20 cellular contexts compared by ENCODE assay signal in genomic region chr20:52411611-52412010, GRCh38.
A peak's percentile ranks its signal among the peaks of the same experiment; 100 is the strongest.
DNase-seq lines count a peak whose midpoint lies in the region; ATAC-seq lines count a peak whose summit lies in the region.
"Had no signal": no experiment of that assay in that cellular context is flagged by ENCODE, and none has a peak within 500 bp of the region (broad histone marks: within the 10 kb centered on the region; RNA-seq: fewer than 3 reads in every experiment).

No MANE protein-coding gene starts in this region.

- H3K36me3 ChIP-seq in CD8-positive, alpha-beta memory T cell (ENCODE audit: insufficient read depth, low read length): no peaks in the 10 kb centered on the region

- H3K9me3 Mint-ChIP-seq in activated CD4-positive, alpha-beta memory T cell treated with anti-CD3 and anti-CD28 coated beads, Interleukin-2, amount 10 ng/mL, durations not matched to agents 7 days and 5 days: peaks cover 5% of the 10 kb centered on the region
- peaks cover 12% of the 10 kb centered on the region for H3K9me3 Mint-ChIP-seq in activated CD4-positive, alpha-beta memory T cell treated with anti-CD3 and anti-CD28 coated beads for 36 hours
- peaks cover 0 to 7% (median 0%) of the 10 kb centered on the region in 5 donors for H3K9me3 Mint-ChIP-seq in CD8-positive, alpha-beta memory T cell
- peaks cover 18% of the 10 kb centered on the region for H3K9me3 Mint-ChIP-seq in activated naive CD8-positive, alpha-beta T cell treated with anti-CD3 and anti-CD28 coated beads for 36 hours

- H3K4me1 ChIP-seq in CD8-positive, alpha-beta memory T cell (ENCODE audit: insufficient read depth, low read length): peaks cover 59% of the 10 kb centered on the region

- no peak overlapping the region for H3K4me3 ChIP-seq in CD8-positive, alpha-beta memory T cell (ENCODE audit: low read length)

- no peaks in the 10 kb centered on the region for H3K27me3 ChIP-seq in CD8-positive, alpha-beta memory T cell (ENCODE audit: insufficient read depth, low read length, poor library complexity, severe bottlenecking)

- peak overlapping the region; percentile 73 for H3K27ac ChIP-seq in CD8-positive, alpha-beta memory T cell (ENCODE audit: low read depth, low read length)

- H3K4me3 Mint-ChIP-seq in activated CD4-positive, alpha-beta memory T cell treated with anti-CD3 and anti-CD28 coated beads, Interleukin-2, amount 10 ng/mL, durations not matched to agents 7 days and 5 days: no peak overlapping the region
- no peak overlapping the region for H3K4me3 Mint-ChIP-seq in activated CD4-positive, alpha-beta memory T cell treated with anti-CD3 and anti-CD28 coated beads for 36 hours
- H3K4me3 Mint-ChIP-seq in CD8-positive, alpha-beta memory T cell: peak overlapping the region in 3 of 7 donors; percentile 7 to 31 (median 28)
- no peak overlapping the region for H3K4me3 Mint-ChIP-seq in activated naive CD8-positive, alpha-beta T cell treated with anti-CD3 and anti-CD28 coated beads for 36 hours

- no peaks in the 10 kb centered on the region for H3K27me3 Mint-ChIP-seq in activated CD4-positive, alpha-beta memory T cell treated with anti-CD3 and anti-CD28 coated beads, Interleukin-2, amount 10 ng/mL, durations not matched to agents 7 days and 5 days
- H3K27me3 Mint-ChIP-seq in activated CD4-positive, alpha-beta memory T cell treated with anti-CD3 and anti-CD28 coated beads for 36 hours: no peaks in the 10 kb centered on the region
- no peaks in the 10 kb centered on the region for H3K27me3 Mint-ChIP-seq in CD8-positive, alpha-beta memory T cell
- no peaks in the 10 kb centered on the region for H3K27me3 Mint-ChIP-seq in activated naive CD8-positive, alpha-beta T cell treated with anti-CD3 and anti-CD28 coated beads for 36 hours

- CTCF ChIA-PET in activated CD4-positive, alpha-beta memory T cell treated with anti-CD3 and anti-CD28 coated beads, Interleukin-2, amount 10 ng/mL, durations not matched to agents 7 days and 5 days (lab: Charles Lee): no interaction called here
- CTCF ChIA-PET in activated CD4-positive, alpha-beta memory T cell treated with anti-CD3 and anti-CD28 coated beads for 36 hours (lab: Charles Lee): interaction anchor here (0.6 kb wide), 1 partner anchor 93 kb away, joined by 3 read pairs; no protein-coding TSS in a partner anchor
- CTCF ChIA-PET in CD8-positive, alpha-beta memory T cell (lab: Charles Lee): interaction anchor here (1.8 to 2.6 kb wide), 2 partner anchors 26 to 220 kb away, joined by 5 to 12 read pairs; partner anchors contain the start of gene ZFP64

- peaks cover 5% of the 10 kb centered on the region for H3K36me3 Mint-ChIP-seq in activated CD4-positive, alpha-beta memory T cell treated with anti-CD3 and anti-CD28 coated beads, Interleukin-2, amount 10 ng/mL, durations not matched to agents 7 days and 5 days (ENCODE audit: low read depth)
- H3K36me3 Mint-ChIP-seq in activated CD4-positive, alpha-beta memory T cell treated with anti-CD3 and anti-CD28 coated beads for 36 hours: peaks cover 9% of the 10 kb centered on the region
- peaks cover 0 to 14% (median 2%) of the 10 kb centered on the region in 3 donors for H3K36me3 Mint-ChIP-seq in CD8-positive, alpha-beta memory T cell
- H3K36me3 Mint-ChIP-seq in activated naive CD8-positive, alpha-beta T cell treated with anti-CD3 and anti-CD28 coated beads for 36 hours: peaks cover 15% of the 10 kb centered on the region

- no peak for DNase-seq in activated CD4-positive, alpha-beta memory T cell treated with anti-CD3 and anti-CD28 coated beads, Interleukin-2, amount 10 ng/mL, durations not matched to agents 7 days and 5 days
- no peak for DNase-seq in activated CD4-positive, alpha-beta memory T cell treated with anti-CD3 and anti-CD28 coated beads for 36 hours
- no peak for DNase-seq in CD8-positive, alpha-beta memory T cell
- DNase-seq in activated naive CD8-positive, alpha-beta T cell treated with anti-CD3 and anti-CD28 coated beads for 36 hours: no peak
- peak; percentile 68 for DNase-seq in myocyte (ENCODE audit: low read depth)
- no peak for DNase-seq in NCI-H82 treated with DMSO at 0.1 percent for 48 hours (lab: John Stamatoyannopoulos, UW; ENCODE audit: unreplicated experiment)
- DNase-seq: AML-193, C1 segment of cervical spinal cord, COR-L47, DMS 273 treated with DMSO at 0.1 percent for 48 hours, DMS79 treated with DMSO at 0.1 percent for 48 hours, MM.1S, NCI-H1048, NCI-H1417 treated with DMSO at 0.1 percent for 48 hours, NCI-H187, NCI-H446, NCI-H526 had no signal

- no peaks in the 10 kb centered on the region for H3K9me3 ChIP-seq in CD8-positive, alpha-beta memory T cell (ENCODE audit: low read length)

- no peak for ATAC-seq in GM21619 (IDR thresholded peaks at IDR 0.05; ENCODE audit: unreplicated experiment)
- no peak for ATAC-seq in GM21825 (IDR thresholded peaks at IDR 0.05; ENCODE audit: unreplicated experiment)
- ATAC-seq: Right ventricle myocardium inferior had no signal

- peak overlapping the region; percentile 23 for H3K27ac Mint-ChIP-seq in activated CD4-positive, alpha-beta memory T cell treated with anti-CD3 and anti-CD28 coated beads, Interleukin-2, amount 10 ng/mL, durations not matched to agents 7 days and 5 days
- H3K27ac Mint-ChIP-seq in activated CD4-positive, alpha-beta memory T cell treated with anti-CD3 and anti-CD28 coated beads for 36 hours: no peak overlapping the region
- peak overlapping the region; percentile 84 to 99 (median 97) for H3K27ac Mint-ChIP-seq in CD8-positive, alpha-beta memory T cell
- H3K27ac Mint-ChIP-seq in activated naive CD8-positive, alpha-beta T cell treated with anti-CD3 and anti-CD28 coated beads for 36 hours: peak overlapping the region; percentile 51

- intact Hi-C loops in activated CD4-positive, alpha-beta memory T cell treated with anti-CD3 and anti-CD28 coated beads for 36 hours (cut with micrococcal nuclease): loop anchor here (5.0 kb wide), 1 partner anchor 666 kb away; no protein-coding TSS in a partner anchor

- peaks cover 37% of the 10 kb centered on the region for H3K4me1 Mint-ChIP-seq in activated CD4-positive, alpha-beta memory T cell treated with anti-CD3 and anti-CD28 coated beads, Interleukin-2, amount 10 ng/mL, durations not matched to agents 7 days and 5 days
- H3K4me1 Mint-ChIP-seq in activated CD4-positive, alpha-beta memory T cell treated with anti-CD3 and anti-CD28 coated beads for 36 hours (ENCODE audit: low read depth): peaks cover 50% of the 10 kb centered on the region
- peaks cover 58 to 78% (median 74%) of the 10 kb centered on the region in 3 donors for H3K4me1 Mint-ChIP-seq in CD8-positive, alpha-beta memory T cell
- peaks cover 40% of the 10 kb centered on the region for H3K4me1 Mint-ChIP-seq in activated naive CD8-positive, alpha-beta T cell treated with anti-CD3 and anti-CD28 coated beads for 36 hours

- POLR2A ChIA-PET in activated CD4-positive, alpha-beta memory T cell treated with anti-CD3 and anti-CD28 coated beads, Interleukin-2, amount 10 ng/mL, durations not matched to agents 7 days and 5 days (lab: Charles Lee): interaction anchor here (1.3 kb wide), 1 partner anchor 11 kb away, joined by 3 read pairs; no protein-coding TSS in a partner anchor
- POLR2A ChIA-PET in activated CD4-positive, alpha-beta memory T cell treated with anti-CD3 and anti-CD28 coated beads for 36 hours (lab: Charles Lee): no interaction called here
- POLR2A ChIA-PET in CD8-positive, alpha-beta memory T cell (lab: Charles Lee): no interaction called here
